17 cellular contexts compared by ENCODE assay signal in the genomic region with DNA sequence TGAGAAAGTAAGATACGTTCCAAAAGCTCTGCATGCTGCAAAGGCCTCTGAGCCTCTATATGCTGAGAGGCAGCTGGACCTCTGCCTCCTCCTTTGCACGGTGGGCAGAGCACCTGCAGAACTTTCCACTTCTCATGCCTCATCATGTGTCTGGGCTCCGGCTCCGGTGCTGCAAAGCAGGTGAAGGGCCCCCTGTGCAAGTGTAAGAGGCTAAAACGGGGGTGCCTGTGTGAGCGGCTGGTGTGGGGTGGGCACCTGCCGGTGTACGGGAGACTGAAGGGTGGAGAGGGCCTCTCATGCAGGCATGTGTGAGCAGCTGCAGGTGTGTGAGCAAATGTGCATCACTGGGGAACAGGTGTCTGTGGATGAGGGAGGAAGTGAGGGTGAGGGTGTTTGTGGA.
"Had no signal": no experiment of that assay in that cellular context is flagged by ENCODE, and none has a peak within 500 bp of the region (broad histone marks: within the 10 kb centered on the region; RNA-seq: fewer than 3 reads in every experiment).

No MANE protein-coding gene starts in this region.

- H3K36me3 ChIP-seq: ascending aorta, colonic mucosa, sigmoid colon, thoracic aorta had no signal

- DNase-seq: activated CD4-positive, alpha-beta T cell treated with anti-CD3 and anti-CD28 coated beads, Interleukin-2, amount 50 U/mL, for 1 hour; activated CD4-positive, CD25-positive, alpha-beta regulatory T cell treated with anti-CD3 and anti-CD28 coated beads, Interleukin-2, amount 50 U/mL, for 72 hours; activated CD8-positive, alpha-beta memory T cell treated with anti-CD3 and anti-CD28 coated beads, Interleukin-2, amount 50 U/mL, for 4 hours; activated effector memory CD4-positive, alpha-beta T cell treated with anti-CD3 and anti-CD28 coated beads, Interleukin-2, amount 50 U/mL, for 16 hours; activated naive CD4-positive, alpha-beta T cell treated with anti-CD3 and anti-CD28 coated beads, Interleukin-2, amount 50 U/mL, for 16 hours; activated T-cell treated with anti-CD3 and anti-CD28 coated beads, Interleukin-2, amount 50 U/mL, for 4 hours; colonic mucosa; foreskin keratinocyte; hippocampal formation; left colon; nucleus accumbens; sigmoid colon; stimulated activated naive B cell treated with anti-CD40 and anti-IgM and Interleukin-4, amounts not matched to agents 10 μg/mL and 1 μg/mL and 100 μg/mL, for 72 hours had no signal

- H3K4me1 ChIP-seq: colonic mucosa had no signal

- H3K27ac ChIP-seq: ascending aorta, colonic mucosa, foreskin keratinocyte, thoracic aorta, VCaP had no signal

- H3K27me3 ChIP-seq: ascending aorta, colonic mucosa, foreskin keratinocyte, sigmoid colon had no signal

- H3K9me3 ChIP-seq: ascending aorta, colonic mucosa, sigmoid colon, thoracic aorta had no signal

- H3K4me3 ChIP-seq: ascending aorta, colonic mucosa, lung, sigmoid colon, thoracic aorta had no signal

- ATAC-seq: activated T-cell treated with anti-CD3 and anti-CD28 coated beads, Interleukin-2, amount 50 U/mL, for 4 hours; foreskin keratinocyte; stimulated activated naive B cell treated with anti-CD40 and anti-IgM and Interleukin-4, amounts not matched to agents 10 μg/mL and 1 μg/mL and 100 μg/mL, for 72 hours had no signal
